ENCODE assay signal across 10 cellular contexts in the genomic region with DNA sequence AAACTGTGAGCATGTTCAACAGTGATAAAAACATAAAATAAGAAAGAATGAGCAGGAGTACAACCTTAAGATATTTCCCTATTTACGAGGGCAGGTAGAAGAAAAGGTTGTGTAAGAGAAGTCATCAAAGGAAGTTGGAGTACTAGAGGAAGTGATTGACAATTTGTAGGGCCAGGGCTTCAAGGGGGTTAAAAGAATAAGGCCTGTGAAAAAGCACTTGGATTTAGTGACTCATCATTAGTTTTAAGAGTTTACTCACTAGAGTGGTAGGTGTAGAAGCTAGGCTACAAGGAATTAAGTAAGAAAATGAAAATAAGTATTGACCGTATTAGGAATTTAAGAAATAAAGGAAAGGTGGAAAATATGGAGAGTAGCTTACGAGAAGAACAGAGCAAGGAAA. TPM values are rescaled to one million over a fixed set of nuclear protein-coding genes. Genes with fewer than 3 reads are reported as not detected.
DNase-seq lines count a peak whose midpoint lies in the region; ATAC-seq and TF ChIP-seq lines count a peak whose summit lies in the region.
"Had no signal": no experiment of that assay in that cellular context is flagged by ENCODE, and none has a peak within 500 bp of the region (broad histone marks: within the 10 kb centered on the region; RNA-seq: fewer than 3 reads in every experiment).

No MANE protein-coding gene starts in this region.

- peaks cover 26% of the 10 kb centered on the region for H3K36me3 Mint-ChIP-seq in activated CD8-positive, alpha-beta T cell treated with anti-CD3 and anti-CD28 coated beads for 36 hours (ENCODE audit: low read depth)
- H3K36me3 Mint-ChIP-seq in activated CD8-positive, alpha-beta T cell treated with anti-CD3 and anti-CD28 coated beads, Interleukin-2, amount 10 ng/mL, durations not matched to agents 7 days and 5 days (ENCODE audit: low read depth): peaks cover 43% of the 10 kb centered on the region

- intact Hi-C loops in activated CD8-positive, alpha-beta T cell treated with anti-CD3 and anti-CD28 coated beads for 36 hours (cut with micrococcal nuclease): no loop called here

- no peak overlapping the region for H3K4me3 ChIP-seq in choroid plexus epithelial cell (ENCODE audit: low read depth, low read length)
- H3K4me3 ChIP-seq: suprapubic skin had no signal

- peak overlapping the region; percentile 31 for H3K27ac Mint-ChIP-seq in activated CD8-positive, alpha-beta T cell treated with anti-CD3 and anti-CD28 coated beads for 36 hours
- H3K27ac Mint-ChIP-seq in activated CD8-positive, alpha-beta T cell treated with anti-CD3 and anti-CD28 coated beads, Interleukin-2, amount 10 ng/mL, durations not matched to agents 7 days and 5 days: no peak overlapping the region

- ATAC-seq in activated CD8-positive, alpha-beta T cell treated with anti-CD3 and anti-CD28 coated beads for 36 hours: peak; percentile 53
- no peak for ATAC-seq in activated CD8-positive, alpha-beta T cell treated with anti-CD3 and anti-CD28 coated beads, Interleukin-2, amount 10 ng/mL, durations not matched to agents 7 days and 5 days
- ATAC-seq in HG02970 (IDR thresholded peaks at IDR 0.05; ENCODE audit: low FRiP score, unreplicated experiment): no peak

- POLR2A ChIA-PET in activated CD8-positive, alpha-beta T cell treated with anti-CD3 and anti-CD28 coated beads for 36 hours (lab: Charles Lee): interaction anchor here (1.0 kb wide), 1 partner anchor 48 kb away, joined by 3 read pairs; no protein-coding TSS in a partner anchor
- POLR2A ChIA-PET in activated CD8-positive, alpha-beta T cell treated with anti-CD3 and anti-CD28 coated beads, Interleukin-2, amount 10 ng/mL, durations not matched to agents 7 days and 5 days (lab: Charles Lee): no interaction called here

- CTCF ChIA-PET in activated CD8-positive, alpha-beta T cell treated with anti-CD3 and anti-CD28 coated beads for 36 hours (lab: Charles Lee): no interaction called here
- CTCF ChIA-PET in activated CD8-positive, alpha-beta T cell treated with anti-CD3 and anti-CD28 coated beads, Interleukin-2, amount 10 ng/mL, durations not matched to agents 7 days and 5 days (lab: Charles Lee): no interaction called here

- H3K27me3 Mint-ChIP-seq in activated CD8-positive, alpha-beta T cell treated with anti-CD3 and anti-CD28 coated beads for 36 hours: no peaks in the 10 kb centered on the region
- H3K27me3 Mint-ChIP-seq in activated CD8-positive, alpha-beta T cell treated with anti-CD3 and anti-CD28 coated beads, Interleukin-2, amount 10 ng/mL, durations not matched to agents 7 days and 5 days (ENCODE audit: low read depth): no peaks in the 10 kb centered on the region

- DNase-seq in activated CD8-positive, alpha-beta T cell treated with anti-CD3 and anti-CD28 coated beads for 36 hours: no peak
- DNase-seq in activated CD8-positive, alpha-beta T cell treated with anti-CD3 and anti-CD28 coated beads, Interleukin-2, amount 10 ng/mL, durations not matched to agents 7 days and 5 days: no peak
- DNase-seq in M059J (ENCODE audit: low read depth) (peak; percentile 51), choroid plexus epithelial cell (ENCODE audit: low read depth) (peak; percentile 30), non-pigmented ciliary epithelial cell (ENCODE audit: low read depth) (peak; percentile 11), COLO829 (ENCODE audit: low spot score) (no peak), NCI-H1092 treated with DMSO at 0.1 percent for 48 hours (lab: John Stamatoyannopoulos, UW) (no peak)
- DNase-seq: COR-L47 had no signal

- H3K4me3 Mint-ChIP-seq in activated CD8-positive, alpha-beta T cell treated with anti-CD3 and anti-CD28 coated beads for 36 hours: no peak overlapping the region
- no peak overlapping the region for H3K4me3 Mint-ChIP-seq in activated CD8-positive, alpha-beta T cell treated with anti-CD3 and anti-CD28 coated beads, Interleukin-2, amount 10 ng/mL, durations not matched to agents 7 days and 5 days

- H3K4me1 Mint-ChIP-seq in activated CD8-positive, alpha-beta T cell treated with anti-CD3 and anti-CD28 coated beads for 36 hours (ENCODE audit: low read depth): peaks cover 7% of the 10 kb centered on the region
- no peaks in the 10 kb centered on the region for H3K4me1 Mint-ChIP-seq in activated CD8-positive, alpha-beta T cell treated with anti-CD3 and anti-CD28 coated beads, Interleukin-2, amount 10 ng/mL, durations not matched to agents 7 days and 5 days (ENCODE audit: low read depth)

- TF ChIP-seq CTCF in activated CD8-positive, alpha-beta T cell treated with anti-CD3 and anti-CD28 coated beads for 36 hours (IDR thresholded peaks at IDR 0.05): no peak
- no peak for TF ChIP-seq CTCF in choroid plexus epithelial cell (conservative IDR thresholded peaks at IDR 0.05; ENCODE audit: low read depth, low read length)

- no peaks in the 10 kb centered on the region for H3K9me3 Mint-ChIP-seq in activated CD8-positive, alpha-beta T cell treated with anti-CD3 and anti-CD28 coated beads for 36 hours
- no peaks in the 10 kb centered on the region for H3K9me3 Mint-ChIP-seq in activated CD8-positive, alpha-beta T cell treated with anti-CD3 and anti-CD28 coated beads, Interleukin-2, amount 10 ng/mL, durations not matched to agents 7 days and 5 days (ENCODE audit: insufficient read depth)

RNA-seq across cellular contexts. Expression of gene KCNMB3, which starts 23.6 kb away (rescaled TPM):
- total RNA-seq in activated CD8-positive, alpha-beta T cell treated with anti-CD3 and anti-CD28 coated beads for 36 hours: under 1 TPM; 0.34 TPM
- total RNA-seq in activated CD8-positive, alpha-beta T cell treated with anti-CD3 and anti-CD28 coated beads, Interleukin-2, amount 10 ng/mL, durations not matched to agents 7 days and 5 days: 1 to 10 TPM in 1 of 2 experiments, under 1 TPM in 1; 0.87 to 1.2 TPM
- total RNA-seq in M059J (2014; rRNA removed; shearing (Covaris generic)): 0.52 and 1.1 TPM in 2 replicates

Comparison
In these comparisons a context has a peak if more than half of its experiments do, and no peak if none do; other contexts are left out.
1. DNase-seq: peak in M059J (single experiment), choroid plexus epithelial cell (single experiment) and non-pigmented ciliary epithelial cell (single experiment); none in activated CD8-positive, alpha-beta T cell treated with anti-CD3 and anti-CD28 coated beads for 36 hours (single experiment), activated CD8-positive, alpha-beta T cell treated with anti-CD3 and anti-CD28 coated beads, Interleukin-2, amount 10 ng/mL, durations not matched to agents 7 days and 5 days (single experiment), COLO829 (single experiment) and NCI-H1092 treated with DMSO at 0.1 percent for 48 hours (single experiment).